8 cellular contexts compared by ENCODE assay signal in the genomic region with DNA sequence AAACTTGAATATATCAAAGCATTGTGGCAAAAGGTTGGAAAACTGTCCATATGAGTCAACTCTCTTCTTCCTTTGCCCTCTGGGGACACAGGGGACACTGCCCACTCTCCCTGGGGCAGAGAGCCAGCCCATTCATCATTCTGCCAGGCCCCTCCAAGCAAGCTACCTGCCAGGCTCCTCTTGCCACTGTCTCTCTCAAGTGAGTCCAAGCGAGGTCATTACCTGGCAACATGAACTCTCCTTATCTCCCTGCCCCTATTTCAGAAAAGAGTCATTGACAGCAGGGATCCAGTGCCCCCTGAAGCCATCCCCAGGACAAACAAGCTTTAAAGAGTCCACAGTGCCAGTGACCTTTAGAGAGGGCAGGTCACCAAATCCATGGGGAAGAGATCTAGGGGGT.
"Had no signal": no experiment of that assay in that cellular context is flagged by ENCODE, and none has a peak within 500 bp of the region (broad histone marks: within the 10 kb centered on the region; RNA-seq: fewer than 3 reads in every experiment).

No MANE protein-coding gene starts in this region.

- FAIRE-seq: H1, H54, HTR-8/SVneo, K562 had no signal

- H2AFZ ChIP-seq: GM23248 had no signal

- H3K9ac ChIP-seq: GM23248 had no signal

- DNase-seq: GM23248, H9, HCEC 1CT, KG1 had no signal

- H3K9me3 Mint-ChIP-seq: H9 had no signal

- H3K4me3 Mint-ChIP-seq: H9 had no signal

- H3K4me3 ChIP-seq: GM23248, K562 had no signal

- H3K27ac ChIP-seq: GM23248 had no signal

- ATAC-seq: K562 had no signal
